In genomic region chr3:53554559-53555511, GRCh38 we compare ENCODE assay signal across 10 cellular contexts.
DNase-seq lines count a peak whose midpoint lies in the region; ATAC-seq and TF ChIP-seq lines count a peak whose summit lies in the region.
"Had no signal": no experiment of that assay in that cellular context is flagged by ENCODE, and none has a peak within 500 bp of the region (broad histone marks: within the 10 kb centered on the region; RNA-seq: fewer than 3 reads in every experiment).

No MANE protein-coding gene starts in this region.

- H3K4me3 ChIP-seq in GM06990 (replicated peaks; ENCODE audit: low read depth, low read length) = no peak overlapping the region; the same call in 1 of the 2 replicates

- DNase-seq in GM06990 (ENCODE audit: extremely low read depth, insufficient read length) (peak; percentile 65), OCI-M1 (lab: John Stamatoyannopoulos, UW) (peak; percentile 4), NCI-H1930 (lab: John Stamatoyannopoulos, UW) (no peak), NCI-H1105 (lab: John Stamatoyannopoulos, UW) (no peak), HPDE6-E6E7 (ENCODE audit: extremely low spot score) (no peak), NCI-H82 (lab: John Stamatoyannopoulos, UW) (no peak)
- DNase-seq: C1 segment of cervical spinal cord, NCI-H345 had no signal

- no peaks in the 10 kb centered on the region for H3K27me3 ChIP-seq in GM06990 (replicated peaks; ENCODE audit: control insufficient read depth, insufficient read depth, low read length)

- no peak for TF ChIP-seq CTCF in GM06990 (IDR thresholded peaks at IDR 0.05; ENCODE audit: insufficient read depth, low read length, poor library complexity, severe bottlenecking)

- H3K36me3 ChIP-seq in GM06990 (ENCODE audit: control insufficient read depth, insufficient read depth, low read length) = no peaks in the 10 kb centered on the region

- ATAC-seq in GM19035 (IDR thresholded peaks at IDR 0.05; ENCODE audit: unreplicated experiment) = peak; percentile 82
- ATAC-seq in HG02852 (IDR thresholded peaks at IDR 0.05; ENCODE audit: unreplicated experiment) = peak; percentile 78

Comparison
In these comparisons a context has a peak if more than half of its experiments do, and no peak if none do; other contexts are left out.
1. DNase-seq: peak in GM06990 (single experiment) and OCI-M1 (single experiment); none in NCI-H1930 (0 of 2), NCI-H1105 (single experiment), HPDE6-E6E7 (single experiment) and NCI-H82 (single experiment).